Comparison of ENCODE assay signal across 1 cellular context in genomic region chr20:35772563-35773058, GRCh38.
TF ChIP-seq lines count a peak whose summit lies in the region.

No MANE protein-coding gene starts in this region.

TF ChIP-seq in HEK293, 187 proteins besides CTCF, POLR2A, EP300 and RAD21 (continued from another document):
- TF ChIP-seq REST (tag by site-specific recombination; IDR thresholded peaks at IDR 0.05) (no peak), ZNF654 (tag by site-specific recombination; IDR thresholded peaks at IDR 0.05; ENCODE audit: low read depth) (no peak), PRDM10 (tag by site-specific recombination; IDR thresholded peaks at IDR 0.05) (no peak), ZNF580 (tag by site-specific recombination; IDR thresholded peaks at IDR 0.05) (no peak), PRDM2 (tag by site-specific recombination; IDR thresholded peaks at IDR 0.05; ENCODE audit: borderline replicate concordance) (no peak), GLIS2 (tag by site-specific recombination; IDR thresholded peaks at IDR 0.05) (no peak), ZBTB20 (tag by site-specific recombination; IDR thresholded peaks at IDR 0.05) (no peak), GLIS1 (tag by site-specific recombination; IDR thresholded peaks at IDR 0.05) (no peak), ZNF777 (tag by site-specific recombination; IDR thresholded peaks at IDR 0.05; ENCODE audit: borderline replicate concordance) (no peak), ZNF837 (tag by site-specific recombination; IDR thresholded peaks at IDR 0.05) (no peak)
